Comparison of ENCODE assay signal across 8 cellular contexts in genomic region chr2:110748489-110748867, GRCh38. TPM values are rescaled to one million over a fixed set of nuclear protein-coding genes. Genes with fewer than 3 reads are reported as not detected.
DNase-seq lines count a peak whose midpoint lies in the region; ATAC-seq, FAIRE-seq and TF ChIP-seq lines count a peak whose summit lies in the region.

No MANE protein-coding gene starts in this region.

- H3K27ac ChIP-seq in IMR-90 (ENCODE audit: insufficient read depth, low read length) (no peak overlapping the region), epithelial cell of prostate (no peak overlapping the region), Karpas-422 (ENCODE audit: low read length) (no peak overlapping the region)

- CTCF ChIA-PET in IMR-90 (lab: Yijun Ruan, JAX) (no interaction called here), Calu3 (lab: Charles Lee) (no interaction called here)

- H4K8ac ChIP-seq in IMR-90 (ENCODE audit: low read depth in 2 of 2, low read length in 2 of 2), result no peak overlapping the region

- DNase-seq in DMS79 (lab: John Stamatoyannopoulos, UW) (peak; percentile 73), IMR-90 (peak; percentile 11), epithelial cell of prostate (ENCODE audit: low read depth, low spot score) (peak; percentile 26), urothelium cell line (ENCODE audit: low spot score) (peak; percentile 62), Calu3 (no peak), Karpas-422 (no peak)

- in situ Hi-C loops in IMR-90 (cut with MboI; ENCODE audit: low sequenced_read_pairs), result no loop called here

- H2BK120ac ChIP-seq in IMR-90 (ENCODE audit: low read depth, low read length), result no peak overlapping the region

- no peak overlapping the region for H3K18ac ChIP-seq in IMR-90 (ENCODE audit: low read depth, low read length)

- H4K91ac ChIP-seq in IMR-90 (ENCODE audit: insufficient read depth, low read depth, low read length), result no peak overlapping the region

- no peak overlapping the region for H3K4ac ChIP-seq in IMR-90 (ENCODE audit: low read depth, low read length)

- no peak overlapping the region for H2AFZ ChIP-seq in IMR-90 (replicated peaks; ENCODE audit: low read length, poor library complexity)
- H2AFZ ChIP-seq in Karpas-422 (ENCODE audit: low read length), result no peak overlapping the region

- H3K4me1 Mint-ChIP-seq in T-helper 1 cell treated with Interleukin-12 subunit alpha and Interleukin-12 subunit beta and Interleukin-4 antibody, amounts not matched to agents 30 μg/mL and 1 μg/mL, for 36 hours (ENCODE audit: low read depth), result peaks cover 47% of the 10 kb centered on the region
- no peaks in the 10 kb centered on the region for H3K4me1 Mint-ChIP-seq in Calu3 (ENCODE audit: low read depth, unreplicated experiment)

- TF ChIP-seq CTCF in IMR-90 (conservative IDR thresholded peaks at IDR 0.05; ENCODE audit: low read depth, low read length), result no peak
- TF ChIP-seq CTCF in Calu3 (IDR thresholded peaks at IDR 0.05; ENCODE audit: unreplicated experiment), result no peak

- H3K79me2 ChIP-seq in Karpas-422 (ENCODE audit: low read length), result no peaks in the 10 kb centered on the region

- no peak overlapping the region for H3K14ac ChIP-seq in IMR-90 (replicated peaks; ENCODE audit: low read depth, low read length)

- no peak overlapping the region for H2AK9ac ChIP-seq in IMR-90 (replicated peaks; ENCODE audit: low read depth, low read length, poor library complexity)

- BruUV-seq in IMR-90 (replicated peaks; lab: Mats Ljungman, UMichigan) (no TSS peak), Calu3 (replicated peaks; lab: Mats Ljungman, UMichigan) (no TSS peak)

- H3K79me1 ChIP-seq in IMR-90 (ENCODE audit: low read depth in 1 of 2, low read length in 2 of 2), result no peaks in the 10 kb centered on the region

- peaks cover 43% of the 10 kb centered on the region for H3K27me3 Mint-ChIP-seq in T-helper 1 cell treated with Interleukin-12 subunit alpha and Interleukin-12 subunit beta and Interleukin-4 antibody, amounts not matched to agents 30 μg/mL and 1 μg/mL, for 36 hours (ENCODE audit: low read depth)
- peaks cover 51% of the 10 kb centered on the region for H3K27me3 Mint-ChIP-seq in Calu3 (ENCODE audit: unreplicated experiment)

- peak; percentile 35 for FAIRE-seq in urothelium cell line (lab: Jason Lieb, UNC)

- H4K5ac ChIP-seq in IMR-90 (ENCODE audit: low read depth, low read length), result no peak overlapping the region

- H2BK20ac ChIP-seq in IMR-90 (ENCODE audit: low read depth, low read length), result no peak overlapping the region

- no peaks in the 10 kb centered on the region for H4K20me1 ChIP-seq in IMR-90 (ENCODE audit: insufficient read depth, low read length)
- no peaks in the 10 kb centered on the region; the same call in 1 of the 2 replicates for H4K20me1 ChIP-seq in Karpas-422 (ENCODE audit: insufficient read depth, low read depth, low read length)

- H3K9me1 ChIP-seq in IMR-90 (ENCODE audit: insufficient read depth, low read length), result no peaks in the 10 kb centered on the region

- dilution Hi-C loops in IMR-90 (cut with HindIII; ENCODE audit: low sequenced_read_pairs, unreplicated experiment), result no loop called here

- no peak for TF ChIP-seq RAD21 in IMR-90 (IDR thresholded peaks at IDR 0.05; ENCODE audit: low read length)

- WGBS in IMR-90 (ENCODE audit: extremely low coverage in 2 of 2, insufficient read length in 1 of 2), 2 experiments, result 13% methylated on average over 3 of the region's 6 CpGs; no CpG with 5 or more reads in 1 of the 2 experiments

- ATAC-seq in GM21390 (IDR thresholded peaks at IDR 0.05; ENCODE audit: unreplicated experiment) (peak; percentile 95), IMR-90 (ENCODE audit: low read depth) (no peak)

- peaks cover 4% of the 10 kb centered on the region for H3K36me3 Mint-ChIP-seq in T-helper 1 cell treated with Interleukin-12 subunit alpha and Interleukin-12 subunit beta and Interleukin-4 antibody, amounts not matched to agents 30 μg/mL and 1 μg/mL, for 36 hours (ENCODE audit: low read depth)
- H3K36me3 Mint-ChIP-seq in Calu3 (ENCODE audit: insufficient read depth, unreplicated experiment), result no peaks in the 10 kb centered on the region

- H3K4me3 ChIP-seq in IMR-90 (ENCODE audit: insufficient read depth, low read depth, low read length), result no peak overlapping the region
- H3K4me3 ChIP-seq in Karpas-422 (ENCODE audit: low read length), result no peak overlapping the region

- H3K4me3 Mint-ChIP-seq in T-helper 1 cell treated with Interleukin-12 subunit alpha and Interleukin-12 subunit beta and Interleukin-4 antibody, amounts not matched to agents 30 μg/mL and 1 μg/mL, for 36 hours, result peak overlapping the region; percentile 73
- no peak overlapping the region for H3K4me3 Mint-ChIP-seq in Calu3 (ENCODE audit: low read depth, unreplicated experiment)

- H3K9me3 ChIP-seq in IMR-90 (ENCODE audit: control insufficient read depth, insufficient read depth, low read length) (no peaks in the 10 kb centered on the region), Karpas-422 (ENCODE audit: low read length) (no peaks in the 10 kb centered on the region)

- H3K27me3 ChIP-seq in IMR-90 (ENCODE audit: control insufficient read depth, insufficient read depth, low read length) (peaks cover 50% of the 10 kb centered on the region), Karpas-422 (ENCODE audit: low read length) (no peaks in the 10 kb centered on the region)

- H3K56ac ChIP-seq in IMR-90 (ENCODE audit: extremely low read depth, insufficient read depth, low read length), result no peak overlapping the region

- H2BK15ac ChIP-seq in IMR-90 (ENCODE audit: low read depth, low read length), result no peak overlapping the region

- H3K9ac ChIP-seq in IMR-90 (ENCODE audit: low read depth, low read length) (no peak overlapping the region), Karpas-422 (ENCODE audit: low read length) (no peak overlapping the region)

- no peak overlapping the region for H3K23ac ChIP-seq in IMR-90 (ENCODE audit: low read depth, low read length)

- H3K27ac Mint-ChIP-seq in T-helper 1 cell treated with Interleukin-12 subunit alpha and Interleukin-12 subunit beta and Interleukin-4 antibody, amounts not matched to agents 30 μg/mL and 1 μg/mL, for 36 hours, result peak overlapping the region; percentile 82
- H3K27ac Mint-ChIP-seq in Calu3 (ENCODE audit: unreplicated experiment), result no peak overlapping the region

- H3K4me1 ChIP-seq in IMR-90 (ENCODE audit: control insufficient read depth, insufficient read depth, low read length) (no peaks in the 10 kb centered on the region), Karpas-422 (ENCODE audit: low read length) (peaks cover 10% of the 10 kb centered on the region)

- H3K9me3 Mint-ChIP-seq in T-helper 1 cell treated with Interleukin-12 subunit alpha and Interleukin-12 subunit beta and Interleukin-4 antibody, amounts not matched to agents 30 μg/mL and 1 μg/mL, for 36 hours, result no peaks in the 10 kb centered on the region
- no peaks in the 10 kb centered on the region for H3K9me3 Mint-ChIP-seq in Calu3 (ENCODE audit: low read depth, unreplicated experiment)

- intact Hi-C loops in IMR-90 (cut with micrococcal nuclease) (no loop called here), Calu3 (cut with micrococcal nuclease; ENCODE audit: unreplicated experiment) (no loop called here)

- POLR2A ChIA-PET in IMR-90 (lab: Charles Lee; ENCODE audit: unreplicated experiment), result no interaction called here

- no peaks in the 10 kb centered on the region for H3K9me2 ChIP-seq in Karpas-422 (replicated peaks; ENCODE audit: insufficient read depth, low read length)

- no peak overlapping the region for H2AK5ac ChIP-seq in IMR-90 (ENCODE audit: low read depth, low read length)

- H3K4me2 ChIP-seq in IMR-90 (ENCODE audit: low read depth, low read length) (no peak overlapping the region), Karpas-422 (ENCODE audit: low read depth, low read length, poor library complexity, severe bottlenecking) (no peak overlapping the region)

- H3K36me3 ChIP-seq in IMR-90 (ENCODE audit: control insufficient read depth, insufficient read depth, low read length) (no peaks in the 10 kb centered on the region), Karpas-422 (ENCODE audit: insufficient read depth, low read length) (no peaks in the 10 kb centered on the region)

- no peak for TF ChIP-seq POLR2A in IMR-90 (IDR thresholded peaks at IDR 0.05; ENCODE audit: low read depth, low read length)

- no peak overlapping the region for H2BK5ac ChIP-seq in IMR-90 (ENCODE audit: low read depth, low read length, poor library complexity, severe bottlenecking)

TF ChIP-seq in IMR-90, 13 proteins besides CTCF, POLR2A, EP300 and RAD21:
- TF ChIP-seq RFX5 (IDR thresholded peaks at IDR 0.05; ENCODE audit: low read depth, low read length) (no peak), MAZ (IDR thresholded peaks at IDR 0.05; ENCODE audit: borderline replicate concordance, low read depth, low read length) (no peak)

RNA-seq across cellular contexts. Expression of gene ACOXL, which starts 16.1 kb away (rescaled TPM):
- not detected in 2 replicates for total RNA-seq in IMR-90 (2012; rRNA removed)
- polyA plus RNA-seq in IMR-90 (2012; rRNA removed), result not detected in 2 replicates
- polyA plus RNA-seq in IMR-90 (2012; cell fraction: cytosol; rRNA removed), result 0.03 TPM in 1 of 2 replicates, not detected in the other
- not detected in 2 replicates for polyA plus RNA-seq in IMR-90 (2012; cell fraction: nucleus; rRNA removed; ENCODE audit: low replicate concordance)
- total RNA-seq in Calu3 (2022), result 2.4 and 2.7 TPM in 2 replicates
- total RNA-seq in Karpas-422 (2014; rRNA removed; shearing (Covaris generic); ENCODE audit: low replicate concordance), result 0.58 TPM in 1 of 2 replicates, not detected in the other

Comparison
In these comparisons a context has a peak if more than half of its experiments do, and no peak if none do; other contexts are left out.
1. DNase-seq: peak in DMS79 (single experiment), IMR-90 (single experiment), epithelial cell of prostate (single experiment) and urothelium cell line (single experiment); none in Calu3 (single experiment) and Karpas-422 (single experiment).